1 cellular context compared by ENCODE assay signal in the genomic region with DNA sequence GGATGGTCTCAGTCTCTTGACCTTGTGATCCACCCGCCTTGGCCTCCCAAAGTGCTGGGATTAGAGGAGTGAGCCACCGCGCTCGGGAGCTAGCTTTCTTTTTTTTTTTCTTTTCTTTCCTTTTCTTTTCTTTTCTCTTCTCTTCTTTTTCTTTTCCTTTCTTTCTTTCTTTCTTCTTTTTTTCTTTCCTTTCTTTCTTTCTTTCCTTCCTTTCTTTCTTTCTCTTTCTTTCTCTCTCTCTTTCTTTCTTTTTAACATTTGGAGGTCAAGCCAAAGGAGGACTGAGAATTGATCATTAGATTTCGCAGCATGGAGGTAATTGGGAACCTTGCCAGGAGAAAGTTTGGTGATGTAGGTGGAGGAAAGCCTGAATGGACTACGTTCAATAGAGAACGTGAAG.
TF ChIP-seq lines count a peak whose summit lies in the region.

No MANE protein-coding gene starts in this region.

TF ChIP-seq in GM23338, 12 proteins besides CTCF, POLR2A, EP300 and RAD21:
- TF ChIP-seq, protein P1, sequence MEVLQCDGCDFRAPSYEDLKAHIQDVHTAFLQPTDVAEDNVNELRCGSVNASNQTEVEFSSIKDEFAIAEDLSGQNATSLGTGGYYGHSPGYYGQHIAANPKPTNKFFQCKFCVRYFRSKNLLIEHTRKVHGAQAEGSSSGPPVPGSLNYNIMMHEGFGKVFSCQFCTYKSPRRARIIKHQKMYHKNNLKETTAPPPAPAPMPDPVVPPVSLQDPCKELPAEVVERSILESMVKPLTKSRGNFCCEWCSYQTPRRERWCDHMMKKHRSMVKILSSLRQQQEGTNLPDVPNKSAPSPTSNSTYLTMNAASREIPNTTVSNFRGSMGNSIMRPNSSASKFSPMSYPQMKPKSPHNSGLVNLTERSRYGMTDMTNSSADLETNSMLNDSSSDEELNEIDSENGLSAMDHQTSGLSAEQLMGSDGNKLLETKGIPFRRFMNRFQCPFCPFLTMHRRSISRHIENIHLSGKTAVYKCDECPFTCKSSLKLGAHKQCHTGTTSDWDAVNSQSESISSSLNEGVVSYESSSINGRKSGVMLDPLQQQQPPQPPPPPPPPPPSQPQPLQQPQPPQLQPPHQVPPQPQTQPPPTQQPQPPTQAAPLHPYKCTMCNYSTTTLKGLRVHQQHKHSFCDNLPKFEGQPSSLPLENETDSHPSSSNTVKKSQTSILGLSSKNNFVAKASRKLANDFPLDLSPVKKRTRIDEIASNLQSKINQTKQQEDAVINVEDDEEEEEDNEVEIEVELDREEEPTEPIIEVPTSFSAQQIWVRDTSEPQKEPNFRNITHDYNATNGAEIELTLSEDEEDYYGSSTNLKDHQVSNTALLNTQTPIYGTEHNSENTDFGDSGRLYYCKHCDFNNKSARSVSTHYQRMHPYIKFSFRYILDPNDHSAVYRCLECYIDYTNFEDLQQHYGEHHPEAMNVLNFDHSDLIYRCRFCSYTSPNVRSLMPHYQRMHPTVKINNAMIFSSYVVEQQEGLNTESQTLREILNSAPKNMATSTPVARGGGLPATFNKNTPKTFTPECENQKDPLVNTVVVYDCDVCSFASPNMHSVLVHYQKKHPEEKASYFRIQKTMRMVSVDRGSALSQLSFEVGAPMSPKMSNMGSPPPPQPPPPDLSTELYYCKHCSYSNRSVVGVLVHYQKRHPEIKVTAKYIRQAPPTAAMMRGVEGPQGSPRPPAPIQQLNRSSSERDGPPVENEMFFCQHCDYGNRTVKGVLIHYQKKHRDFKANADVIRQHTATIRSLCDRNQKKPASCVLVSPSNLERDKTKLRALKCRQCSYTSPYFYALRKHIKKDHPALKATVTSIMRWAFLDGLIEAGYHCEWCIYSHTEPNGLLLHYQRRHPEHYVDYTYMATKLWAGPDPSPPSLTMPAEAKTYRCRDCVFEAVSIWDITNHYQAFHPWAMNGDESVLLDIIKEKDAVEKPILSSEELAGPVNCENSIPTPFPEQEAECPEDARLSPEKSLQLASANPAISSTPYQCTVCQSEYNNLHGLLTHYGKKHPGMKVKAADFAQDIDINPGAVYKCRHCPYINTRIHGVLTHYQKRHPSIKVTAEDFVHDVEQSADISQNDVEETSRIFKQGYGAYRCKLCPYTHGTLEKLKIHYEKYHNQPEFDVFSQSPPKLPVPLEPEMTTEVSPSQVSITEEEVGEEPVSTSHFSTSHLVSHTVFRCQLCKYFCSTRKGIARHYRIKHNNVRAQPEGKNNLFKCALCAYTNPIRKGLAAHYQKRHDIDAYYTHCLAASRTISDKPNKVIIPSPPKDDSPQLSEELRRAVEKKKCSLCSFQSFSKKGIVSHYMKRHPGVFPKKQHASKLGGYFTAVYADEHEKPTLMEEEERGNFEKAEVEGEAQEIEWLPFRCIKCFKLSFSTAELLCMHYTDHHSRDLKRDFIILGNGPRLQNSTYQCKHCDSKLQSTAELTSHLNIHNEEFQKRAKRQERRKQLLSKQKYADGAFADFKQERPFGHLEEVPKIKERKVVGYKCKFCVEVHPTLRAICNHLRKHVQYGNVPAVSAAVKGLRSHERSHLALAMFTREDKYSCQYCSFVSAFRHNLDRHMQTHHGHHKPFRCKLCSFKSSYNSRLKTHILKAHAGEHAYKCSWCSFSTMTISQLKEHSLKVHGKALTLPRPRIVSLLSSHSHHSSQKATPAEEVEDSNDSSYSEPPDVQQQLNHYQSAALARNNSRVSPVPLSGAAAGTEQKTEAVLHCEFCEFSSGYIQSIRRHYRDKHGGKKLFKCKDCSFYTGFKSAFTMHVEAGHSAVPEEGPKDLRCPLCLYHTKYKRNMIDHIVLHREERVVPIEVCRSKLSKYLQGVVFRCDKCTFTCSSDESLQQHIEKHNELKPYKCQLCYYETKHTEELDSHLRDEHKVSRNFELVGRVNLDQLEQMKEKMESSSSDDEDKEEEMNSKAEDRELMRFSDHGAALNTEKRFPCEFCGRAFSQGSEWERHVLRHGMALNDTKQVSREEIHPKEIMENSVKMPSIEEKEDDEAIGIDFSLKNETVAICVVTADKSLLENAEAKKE (CRISPR knock-in tag; IDR thresholded peaks at IDR 0.05) = no peak
- TF ChIP-seq EZH2phosphoT487 (IDR thresholded peaks at IDR 0.05; ENCODE audit: unreplicated experiment) (no peak), JUNB (IDR thresholded peaks at IDR 0.05; ENCODE audit: unreplicated experiment) (no peak), CREB1 (CRISPR knock-in tag; IDR thresholded peaks at IDR 0.05; ENCODE audit: low read depth) (no peak), EZH2 (IDR thresholded peaks at IDR 0.05; ENCODE audit: low read depth, unreplicated experiment) (no peak), ZNF331 (CRISPR knock-in tag; IDR thresholded peaks at IDR 0.05; ENCODE audit: low read depth) (no peak)
- TF ChIP-seq, protein P2, sequence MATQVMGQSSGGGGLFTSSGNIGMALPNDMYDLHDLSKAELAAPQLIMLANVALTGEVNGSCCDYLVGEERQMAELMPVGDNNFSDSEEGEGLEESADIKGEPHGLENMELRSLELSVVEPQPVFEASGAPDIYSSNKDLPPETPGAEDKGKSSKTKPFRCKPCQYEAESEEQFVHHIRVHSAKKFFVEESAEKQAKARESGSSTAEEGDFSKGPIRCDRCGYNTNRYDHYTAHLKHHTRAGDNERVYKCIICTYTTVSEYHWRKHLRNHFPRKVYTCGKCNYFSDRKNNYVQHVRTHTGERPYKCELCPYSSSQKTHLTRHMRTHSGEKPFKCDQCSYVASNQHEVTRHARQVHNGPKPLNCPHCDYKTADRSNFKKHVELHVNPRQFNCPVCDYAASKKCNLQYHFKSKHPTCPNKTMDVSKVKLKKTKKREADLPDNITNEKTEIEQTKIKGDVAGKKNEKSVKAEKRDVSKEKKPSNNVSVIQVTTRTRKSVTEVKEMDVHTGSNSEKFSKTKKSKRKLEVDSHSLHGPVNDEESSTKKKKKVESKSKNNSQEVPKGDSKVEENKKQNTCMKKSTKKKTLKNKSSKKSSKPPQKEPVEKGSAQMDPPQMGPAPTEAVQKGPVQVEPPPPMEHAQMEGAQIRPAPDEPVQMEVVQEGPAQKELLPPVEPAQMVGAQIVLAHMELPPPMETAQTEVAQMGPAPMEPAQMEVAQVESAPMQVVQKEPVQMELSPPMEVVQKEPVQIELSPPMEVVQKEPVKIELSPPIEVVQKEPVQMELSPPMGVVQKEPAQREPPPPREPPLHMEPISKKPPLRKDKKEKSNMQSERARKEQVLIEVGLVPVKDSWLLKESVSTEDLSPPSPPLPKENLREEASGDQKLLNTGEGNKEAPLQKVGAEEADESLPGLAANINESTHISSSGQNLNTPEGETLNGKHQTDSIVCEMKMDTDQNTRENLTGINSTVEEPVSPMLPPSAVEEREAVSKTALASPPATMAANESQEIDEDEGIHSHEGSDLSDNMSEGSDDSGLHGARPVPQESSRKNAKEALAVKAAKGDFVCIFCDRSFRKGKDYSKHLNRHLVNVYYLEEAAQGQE (IDR thresholded peaks at IDR 0.05; ENCODE audit: unreplicated experiment) = no peak
- TF ChIP-seq, protein P3, sequence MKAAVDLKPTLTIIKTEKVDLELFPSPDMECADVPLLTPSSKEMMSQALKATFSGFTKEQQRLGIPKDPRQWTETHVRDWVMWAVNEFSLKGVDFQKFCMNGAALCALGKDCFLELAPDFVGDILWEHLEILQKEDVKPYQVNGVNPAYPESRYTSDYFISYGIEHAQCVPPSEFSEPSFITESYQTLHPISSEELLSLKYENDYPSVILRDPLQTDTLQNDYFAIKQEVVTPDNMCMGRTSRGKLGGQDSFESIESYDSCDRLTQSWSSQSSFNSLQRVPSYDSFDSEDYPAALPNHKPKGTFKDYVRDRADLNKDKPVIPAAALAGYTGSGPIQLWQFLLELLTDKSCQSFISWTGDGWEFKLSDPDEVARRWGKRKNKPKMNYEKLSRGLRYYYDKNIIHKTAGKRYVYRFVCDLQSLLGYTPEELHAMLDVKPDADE (IDR thresholded peaks at IDR 0.05) = no peak
